Comparison of ENCODE assay signal across 11 cellular contexts in genomic region chr6:16769986-16770376, GRCh38. TPM values are rescaled to one million over a fixed set of nuclear protein-coding genes. Genes with fewer than 3 reads are reported as not detected.
DNase-seq lines count a peak whose midpoint lies in the region; ATAC-seq and TF ChIP-seq lines count a peak whose summit lies in the region.
"Had no signal": no experiment of that assay in that cellular context is flagged by ENCODE, and none has a peak within 500 bp of the region (broad histone marks: within the 10 kb centered on the region; RNA-seq: fewer than 3 reads in every experiment).

No MANE protein-coding gene starts in this region.

- H3K27me3 ChIP-seq in suprapubic skin = no peaks in the 10 kb centered on the region
- H3K27me3 ChIP-seq: SJCRH30 had no signal

- DNase-seq in activated CD4-positive, alpha-beta T cell treated with anti-CD3 and anti-CD28 coated beads, Interleukin-2, amount 10 ng/mL, durations not matched to agents 7 days and 5 days = no peak
- DNase-seq in activated CD4-positive, alpha-beta T cell treated with anti-CD3 and anti-CD28 coated beads for 1 hour = no peak
- DNase-seq in amniotic epithelial cell (ENCODE audit: low read depth) (peak; percentile 86), glomerular visceral epithelial cell (ENCODE audit: extremely low spot score) (peak; percentile 71), suprapubic skin (ENCODE audit: low spot score in 2 of 2) (no peak)
- no peak for DNase-seq in activated T-cell treated with anti-CD3 and anti-CD28 coated beads, Interleukin-2, amount 50 U/mL, for 48 hours
- DNase-seq: naive B cell, SJCRH30 had no signal

- 41% methylated on average over 5 of the region's 5 CpGs for WGBS in suprapubic skin

- POLR2A ChIA-PET in activated CD4-positive, alpha-beta T cell treated with anti-CD3 and anti-CD28 coated beads, Interleukin-2, amount 10 ng/mL, durations not matched to agents 7 days and 5 days (lab: Charles Lee) = no interaction called here

- TF ChIP-seq POLR2A in suprapubic skin (IDR thresholded peaks at IDR 0.05) = no peak

- H3K9me3 ChIP-seq in suprapubic skin = no peaks in the 10 kb centered on the region
- H3K9me3 ChIP-seq: SJCRH30 had no signal

- H3K36me3 ChIP-seq in suprapubic skin = no peaks in the 10 kb centered on the region
- H3K36me3 ChIP-seq: SJCRH30 had no signal

- H3K4me3 ChIP-seq in suprapubic skin = no peak overlapping the region
- H3K4me3 ChIP-seq: GM12878, SJCRH30 had no signal

- peaks cover 61% of the 10 kb centered on the region for H3K4me1 Mint-ChIP-seq in activated CD4-positive, alpha-beta T cell treated with anti-CD3 and anti-CD28 coated beads, Interleukin-2, amount 10 ng/mL, durations not matched to agents 7 days and 5 days

- H3K4me1 ChIP-seq in suprapubic skin = peaks cover 42% of the 10 kb centered on the region

- peaks cover 4% of the 10 kb centered on the region for H3K36me3 Mint-ChIP-seq in activated CD4-positive, alpha-beta T cell treated with anti-CD3 and anti-CD28 coated beads, Interleukin-2, amount 10 ng/mL, durations not matched to agents 7 days and 5 days (ENCODE audit: low read depth)
- H3K36me3 Mint-ChIP-seq: naive B cell had no signal

- CTCF ChIA-PET in activated CD4-positive, alpha-beta T cell treated with anti-CD3 and anti-CD28 coated beads, Interleukin-2, amount 10 ng/mL, durations not matched to agents 7 days and 5 days (lab: Charles Lee) = interaction anchor here (0.6 to 2.2 kb wide), 3 partner anchors 13 to 442 kb away, joined by 3 to 15 read pairs (median 5); no protein-coding TSS in a partner anchor

- TF ChIP-seq EP300 in suprapubic skin (IDR thresholded peaks at IDR 0.05) = no peak

- ATAC-seq in HG03457 (IDR thresholded peaks at IDR 0.05; ENCODE audit: unreplicated experiment) = no peak
- ATAC-seq in GM21717 (IDR thresholded peaks at IDR 0.05; ENCODE audit: unreplicated experiment) = no peak

- H3K9me3 Mint-ChIP-seq in activated CD4-positive, alpha-beta T cell treated with anti-CD3 and anti-CD28 coated beads, Interleukin-2, amount 10 ng/mL, durations not matched to agents 7 days and 5 days = no peaks in the 10 kb centered on the region
- H3K9me3 Mint-ChIP-seq: naive B cell had no signal

- TF ChIP-seq CTCF in suprapubic skin (IDR thresholded peaks at IDR 0.05) = no peak

- no peak overlapping the region for H3K4me3 Mint-ChIP-seq in activated CD4-positive, alpha-beta T cell treated with anti-CD3 and anti-CD28 coated beads, Interleukin-2, amount 10 ng/mL, durations not matched to agents 7 days and 5 days
- H3K4me3 Mint-ChIP-seq: naive B cell had no signal

- H3K27ac Mint-ChIP-seq in activated CD4-positive, alpha-beta T cell treated with anti-CD3 and anti-CD28 coated beads, Interleukin-2, amount 10 ng/mL, durations not matched to agents 7 days and 5 days = peak overlapping the region; percentile 43

- H3K27ac ChIP-seq in suprapubic skin = peak overlapping the region; percentile 68
- H3K27ac ChIP-seq: SJCRH30 had no signal

- H3K27me3 Mint-ChIP-seq in activated CD4-positive, alpha-beta T cell treated with anti-CD3 and anti-CD28 coated beads, Interleukin-2, amount 10 ng/mL, durations not matched to agents 7 days and 5 days = no peaks in the 10 kb centered on the region

RNA-seq across cellular contexts. Expression of gene ATXN1, which starts 8.7 kb away (rescaled TPM):
- total RNA-seq in activated CD4-positive, alpha-beta T cell treated with anti-CD3 and anti-CD28 coated beads, Interleukin-2, amount 10 ng/mL, durations not matched to agents 7 days and 5 days = 10 to 100 TPM; 36.0 to 40.4 TPM
- total RNA-seq in suprapubic skin = 10 to 100 TPM; 32.8 to 95.4 (median 42.4) TPM

Comparison
In these comparisons a context has a peak if more than half of its experiments do, and no peak if none do; other contexts are left out.
1. DNase-seq: peak in amniotic epithelial cell (single experiment) and glomerular visceral epithelial cell (single experiment); none in activated CD4-positive, alpha-beta T cell treated with anti-CD3 and anti-CD28 coated beads, Interleukin-2, amount 10 ng/mL, durations not matched to agents 7 days and 5 days (single experiment), activated CD4-positive, alpha-beta T cell treated with anti-CD3 and anti-CD28 coated beads for 1 hour (single experiment), suprapubic skin (0 of 2) and activated T-cell treated with anti-CD3 and anti-CD28 coated beads, Interleukin-2, amount 50 U/mL, for 48 hours (0 of 2).